ENCODE assay signal across 3 cellular contexts in the genomic region with DNA sequence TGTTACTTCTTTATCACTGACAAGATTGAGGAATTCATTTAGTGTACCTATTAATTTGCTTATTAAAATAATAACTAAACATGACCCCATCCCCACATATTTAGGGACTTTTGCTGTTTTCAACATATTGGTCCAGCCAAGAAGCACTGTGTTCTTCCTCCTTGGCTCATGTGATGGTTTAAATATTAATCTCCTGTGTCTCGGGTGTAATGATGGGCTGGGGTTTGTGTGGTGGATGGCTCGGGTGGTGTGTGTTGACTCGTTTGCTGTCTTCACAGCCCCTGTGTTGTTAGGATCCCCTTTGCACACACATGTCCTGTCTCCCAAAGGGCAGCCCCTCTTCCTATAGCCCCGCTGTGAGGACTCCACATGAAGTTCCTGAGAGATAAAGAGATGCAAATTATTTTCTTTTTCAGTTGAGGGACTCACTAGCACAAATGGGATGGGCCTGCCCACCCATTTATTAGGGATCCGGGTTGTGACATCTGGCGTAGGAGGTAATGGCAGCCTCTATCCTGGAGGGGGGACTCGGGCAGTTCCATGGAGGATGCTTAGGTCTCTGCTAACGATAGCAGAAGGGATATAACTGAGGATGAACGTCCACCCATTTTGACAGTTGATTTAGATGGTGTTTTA.
TF ChIP-seq lines count a peak whose summit lies in the region.

No MANE protein-coding gene starts in this region.

TF ChIP-seq in A549, 52 proteins besides CTCF, POLR2A, EP300 and RAD21 (continues in another document):
- TF ChIP-seq HDAC2 (IDR thresholded peaks at IDR 0.05) (no peak), ZFP36 (IDR thresholded peaks at IDR 0.05; ENCODE audit: borderline replicate concordance, partially characterized antibody) (no peak), EHMT2 (IDR thresholded peaks at IDR 0.05; ENCODE audit: low read depth) (no peak), CEBPB (IDR thresholded peaks at IDR 0.05) (no peak), ZSCAN20 (CRISPR knock-in tag; IDR thresholded peaks at IDR 0.05) (no peak), ZC3H11A (IDR thresholded peaks at IDR 0.05) (no peak), HOXB13 (CRISPR knock-in tag; IDR thresholded peaks at IDR 0.05; ENCODE audit: low read depth) (no peak), ESRRA (IDR thresholded peaks at IDR 0.05; ENCODE audit: borderline replicate concordance, low read length) (no peak), MYC (IDR thresholded peaks at IDR 0.05; ENCODE audit: borderline replicate concordance, low read length) (no peak), SMC3 (IDR thresholded peaks at IDR 0.05) (no peak), HOXB5 (CRISPR knock-in tag; IDR thresholded peaks at IDR 0.05) (no peak), KDM1A (IDR thresholded peaks at IDR 0.05; ENCODE audit: low read depth) (no peak), HOXA7 (CRISPR knock-in tag; IDR thresholded peaks at IDR 0.05) (no peak), TP53 (CRISPR knock-in tag; IDR thresholded peaks at IDR 0.05) (no peak), EHF (CRISPR knock-in tag; IDR thresholded peaks at IDR 0.05) (no peak)
- TF ChIP-seq, protein P1, sequence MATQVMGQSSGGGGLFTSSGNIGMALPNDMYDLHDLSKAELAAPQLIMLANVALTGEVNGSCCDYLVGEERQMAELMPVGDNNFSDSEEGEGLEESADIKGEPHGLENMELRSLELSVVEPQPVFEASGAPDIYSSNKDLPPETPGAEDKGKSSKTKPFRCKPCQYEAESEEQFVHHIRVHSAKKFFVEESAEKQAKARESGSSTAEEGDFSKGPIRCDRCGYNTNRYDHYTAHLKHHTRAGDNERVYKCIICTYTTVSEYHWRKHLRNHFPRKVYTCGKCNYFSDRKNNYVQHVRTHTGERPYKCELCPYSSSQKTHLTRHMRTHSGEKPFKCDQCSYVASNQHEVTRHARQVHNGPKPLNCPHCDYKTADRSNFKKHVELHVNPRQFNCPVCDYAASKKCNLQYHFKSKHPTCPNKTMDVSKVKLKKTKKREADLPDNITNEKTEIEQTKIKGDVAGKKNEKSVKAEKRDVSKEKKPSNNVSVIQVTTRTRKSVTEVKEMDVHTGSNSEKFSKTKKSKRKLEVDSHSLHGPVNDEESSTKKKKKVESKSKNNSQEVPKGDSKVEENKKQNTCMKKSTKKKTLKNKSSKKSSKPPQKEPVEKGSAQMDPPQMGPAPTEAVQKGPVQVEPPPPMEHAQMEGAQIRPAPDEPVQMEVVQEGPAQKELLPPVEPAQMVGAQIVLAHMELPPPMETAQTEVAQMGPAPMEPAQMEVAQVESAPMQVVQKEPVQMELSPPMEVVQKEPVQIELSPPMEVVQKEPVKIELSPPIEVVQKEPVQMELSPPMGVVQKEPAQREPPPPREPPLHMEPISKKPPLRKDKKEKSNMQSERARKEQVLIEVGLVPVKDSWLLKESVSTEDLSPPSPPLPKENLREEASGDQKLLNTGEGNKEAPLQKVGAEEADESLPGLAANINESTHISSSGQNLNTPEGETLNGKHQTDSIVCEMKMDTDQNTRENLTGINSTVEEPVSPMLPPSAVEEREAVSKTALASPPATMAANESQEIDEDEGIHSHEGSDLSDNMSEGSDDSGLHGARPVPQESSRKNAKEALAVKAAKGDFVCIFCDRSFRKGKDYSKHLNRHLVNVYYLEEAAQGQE (IDR thresholded peaks at IDR 0.05), result no peak
- TF ChIP-seq, protein P2, sequence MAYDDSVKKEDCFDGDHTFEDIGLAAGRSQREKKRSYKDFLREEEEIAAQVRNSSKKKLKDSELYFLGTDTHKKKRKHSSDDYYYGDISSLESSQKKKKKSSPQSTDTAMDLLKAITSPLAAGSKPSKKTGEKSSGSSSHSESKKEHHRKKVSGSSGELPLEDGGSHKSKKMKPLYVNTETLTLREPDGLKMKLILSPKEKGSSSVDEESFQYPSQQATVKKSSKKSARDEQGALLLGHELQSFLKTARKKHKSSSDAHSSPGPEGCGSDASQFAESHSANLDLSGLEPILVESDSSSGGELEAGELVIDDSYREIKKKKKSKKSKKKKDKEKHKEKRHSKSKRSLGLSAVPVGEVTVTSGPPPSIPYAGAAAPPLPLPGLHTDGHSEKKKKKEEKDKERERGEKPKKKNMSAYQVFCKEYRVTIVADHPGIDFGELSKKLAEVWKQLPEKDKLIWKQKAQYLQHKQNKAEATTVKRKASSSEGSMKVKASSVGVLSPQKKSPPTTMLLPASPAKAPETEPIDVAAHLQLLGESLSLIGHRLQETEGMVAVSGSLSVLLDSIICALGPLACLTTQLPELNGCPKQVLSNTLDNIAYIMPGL (CRISPR knock-in tag; IDR thresholded peaks at IDR 0.05; ENCODE audit: borderline replicate concordance), result no peak

TF ChIP-seq in IMR-90, 13 proteins besides CTCF, POLR2A, EP300 and RAD21:
- TF ChIP-seq, protein P3, sequence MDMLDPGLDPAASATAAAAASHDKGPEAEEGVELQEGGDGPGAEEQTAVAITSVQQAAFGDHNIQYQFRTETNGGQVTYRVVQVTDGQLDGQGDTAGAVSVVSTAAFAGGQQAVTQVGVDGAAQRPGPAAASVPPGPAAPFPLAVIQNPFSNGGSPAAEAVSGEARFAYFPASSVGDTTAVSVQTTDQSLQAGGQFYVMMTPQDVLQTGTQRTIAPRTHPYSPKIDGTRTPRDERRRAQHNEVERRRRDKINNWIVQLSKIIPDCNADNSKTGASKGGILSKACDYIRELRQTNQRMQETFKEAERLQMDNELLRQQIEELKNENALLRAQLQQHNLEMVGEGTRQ (IDR thresholded peaks at IDR 0.05; ENCODE audit: low read depth, low read length), result no peak
- TF ChIP-seq MAZ (IDR thresholded peaks at IDR 0.05; ENCODE audit: borderline replicate concordance, low read depth, low read length), result no peak
- TF ChIP-seq, protein P4, sequence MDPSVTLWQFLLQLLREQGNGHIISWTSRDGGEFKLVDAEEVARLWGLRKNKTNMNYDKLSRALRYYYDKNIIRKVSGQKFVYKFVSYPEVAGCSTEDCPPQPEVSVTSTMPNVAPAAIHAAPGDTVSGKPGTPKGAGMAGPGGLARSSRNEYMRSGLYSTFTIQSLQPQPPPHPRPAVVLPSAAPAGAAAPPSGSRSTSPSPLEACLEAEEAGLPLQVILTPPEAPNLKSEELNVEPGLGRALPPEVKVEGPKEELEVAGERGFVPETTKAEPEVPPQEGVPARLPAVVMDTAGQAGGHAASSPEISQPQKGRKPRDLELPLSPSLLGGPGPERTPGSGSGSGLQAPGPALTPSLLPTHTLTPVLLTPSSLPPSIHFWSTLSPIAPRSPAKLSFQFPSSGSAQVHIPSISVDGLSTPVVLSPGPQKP (IDR thresholded peaks at IDR 0.05; ENCODE audit: borderline replicate concordance, low read depth, low read length), result no peak
- TF ChIP-seq FOS (IDR thresholded peaks at IDR 0.05; ENCODE audit: low read depth, low read length), result no peak
- TF ChIP-seq MAFK (IDR thresholded peaks at IDR 0.05; ENCODE audit: low read depth, low read length), result no peak
- TF ChIP-seq RCOR1 (IDR thresholded peaks at IDR 0.05; ENCODE audit: insufficient replicate concordance, low read length), result no peak
- TF ChIP-seq RFX5 (IDR thresholded peaks at IDR 0.05; ENCODE audit: low read depth, low read length), result no peak
- no peak for TF ChIP-seq CHD1 (IDR thresholded peaks at IDR 0.05; ENCODE audit: low read depth, low read length)
- no peak for TF ChIP-seq SMC3 (IDR thresholded peaks at IDR 0.05; ENCODE audit: low read depth, low read length)
- no peak for TF ChIP-seq BHLHE40 (IDR thresholded peaks at IDR 0.05; ENCODE audit: low read depth, low read length)
- no peak for TF ChIP-seq NFE2L2 (IDR thresholded peaks at IDR 0.05; ENCODE audit: low read depth, low read length)
- no peak for TF ChIP-seq MXI1 (IDR thresholded peaks at IDR 0.05; ENCODE audit: borderline replicate concordance, low read depth, low read length)
- no peak for TF ChIP-seq CEBPB (IDR thresholded peaks at IDR 0.05; ENCODE audit: low read depth, low read length)

TF ChIP-seq in H1, 55 proteins besides CTCF, POLR2A, EP300 and RAD21:
- TF ChIP-seq, protein P5, sequence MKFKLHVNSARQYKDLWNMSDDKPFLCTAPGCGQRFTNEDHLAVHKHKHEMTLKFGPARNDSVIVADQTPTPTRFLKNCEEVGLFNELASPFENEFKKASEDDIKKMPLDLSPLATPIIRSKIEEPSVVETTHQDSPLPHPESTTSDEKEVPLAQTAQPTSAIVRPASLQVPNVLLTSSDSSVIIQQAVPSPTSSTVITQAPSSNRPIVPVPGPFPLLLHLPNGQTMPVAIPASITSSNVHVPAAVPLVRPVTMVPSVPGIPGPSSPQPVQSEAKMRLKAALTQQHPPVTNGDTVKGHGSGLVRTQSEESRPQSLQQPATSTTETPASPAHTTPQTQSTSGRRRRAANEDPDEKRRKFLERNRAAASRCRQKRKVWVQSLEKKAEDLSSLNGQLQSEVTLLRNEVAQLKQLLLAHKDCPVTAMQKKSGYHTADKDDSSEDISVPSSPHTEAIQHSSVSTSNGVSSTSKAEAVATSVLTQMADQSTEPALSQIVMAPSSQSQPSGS (IDR thresholded peaks at IDR 0.05; ENCODE audit: low read length), result no peak
- TF ChIP-seq SRF (IDR thresholded peaks at IDR 0.05; ENCODE audit: low read depth, low read length) (no peak), SP2 (IDR thresholded peaks at IDR 0.05; ENCODE audit: low read length) (no peak), GABPA (IDR thresholded peaks at IDR 0.05; ENCODE audit: borderline replicate concordance, insufficient read depth, low read length) (no peak), TCF12 (IDR thresholded peaks at IDR 0.05; ENCODE audit: low read depth, low read length) (0 out of 2 replicates have a peak, but pooled peaks have one; percentile 4), SAP30 (IDR thresholded peaks at IDR 0.05; ENCODE audit: insufficient read depth, insufficient replicate concordance, low read length) (no peak), CEBPB (IDR thresholded peaks at IDR 0.05; ENCODE audit: low read depth, low read length) (0 out of 2 replicates have a peak, but pooled peaks have one; percentile 16)
